Comparison of ENCODE assay signal across 27 cellular contexts in genomic region chr20:58670097-58670496, GRCh38. TPM values are rescaled to one million over a fixed set of nuclear protein-coding genes. Genes with fewer than 3 reads are reported as not detected.
DNase-seq lines count a peak whose midpoint lies in the region; ATAC-seq, FAIRE-seq and TF ChIP-seq lines count a peak whose summit lies in the region.
"Had no signal": no experiment of that assay in that cellular context is flagged by ENCODE, and none has a peak within 500 bp of the region (broad histone marks: within the 10 kb centered on the region; RNA-seq: fewer than 3 reads in every experiment).

No MANE protein-coding gene starts in this region.

- no peaks in the 10 kb centered on the region for H3K27me3 ChIP-seq in HUES6 (ENCODE audit: control insufficient read depth, insufficient read depth, low read length)
- H3K27me3 ChIP-seq in astrocyte (ENCODE audit: insufficient read depth, low read length) = no peaks in the 10 kb centered on the region
- no peaks in the 10 kb centered on the region for H3K27me3 ChIP-seq in neural progenitor cell
- H3K27me3 ChIP-seq: ascending aorta; BLaER1 treated with 17β-estradiol and CSF1 and Interleukin-3, amounts not matched to agents 10 nM and 100 nM; dorsolateral prefrontal cortex; tibial nerve had no signal

- peaks cover 6 to 11% of the 10 kb centered on the region in 2 donors for H3K36me3 Mint-ChIP-seq in activated T-cell treated with anti-CD3 and anti-CD28 coated beads, Interleukin-2, amount 50 U/mL, for 72 hours (ENCODE audit: insufficient read depth in 2 of 2)
- H3K36me3 Mint-ChIP-seq in activated T-cell treated with anti-CD3 and anti-CD28 coated beads, Interleukin-2, amount 50 U/mL, for 4 hours (ENCODE audit: insufficient read depth) = peaks cover 34% of the 10 kb centered on the region
- H3K36me3 Mint-ChIP-seq in astrocyte (ENCODE audit: low read depth, unreplicated experiment) = peaks cover 8% of the 10 kb centered on the region
- peaks cover 13% of the 10 kb centered on the region for H3K36me3 Mint-ChIP-seq in neural progenitor cell
- H3K36me3 Mint-ChIP-seq in Calu3 (ENCODE audit: insufficient read depth, unreplicated experiment) = peaks cover 64% of the 10 kb centered on the region

- H3K4me3 ChIP-seq in HUES6 (ENCODE audit: low read depth, low read length) (peak overlapping the region; percentile 14; the same call in 1 of the 2 replicates), astrocyte (ENCODE audit: insufficient read depth, low read depth, low read length) (no peak overlapping the region), neural progenitor cell (no peak overlapping the region)
- H3K4me3 ChIP-seq: ascending aorta; BLaER1 treated with 17β-estradiol and CSF1 and Interleukin-3, amounts not matched to agents 10 nM and 100 nM; dorsolateral prefrontal cortex; tibial nerve had no signal

- H3K27me3 Mint-ChIP-seq in activated T-cell treated with anti-CD3 and anti-CD28 coated beads, Interleukin-2, amount 50 U/mL, for 72 hours (ENCODE audit: low read depth) = no peaks in the 10 kb centered on the region
- H3K27me3 Mint-ChIP-seq in activated T-cell treated with anti-CD3 and anti-CD28 coated beads, Interleukin-2, amount 50 U/mL, for 4 hours (ENCODE audit: low read depth) = no peaks in the 10 kb centered on the region
- no peaks in the 10 kb centered on the region for H3K27me3 Mint-ChIP-seq in astrocyte (ENCODE audit: low read depth, unreplicated experiment)
- H3K27me3 Mint-ChIP-seq in neural progenitor cell (ENCODE audit: insufficient read depth, low read depth) = peaks cover 3% of the 10 kb centered on the region
- H3K27me3 Mint-ChIP-seq in Calu3 (ENCODE audit: unreplicated experiment) = no peaks in the 10 kb centered on the region
- H3K27me3 Mint-ChIP-seq: activated CD4-positive, alpha-beta T cell treated with anti-CD3 and anti-CD28 coated beads for 36 hours; naive B cell had no signal

- no peak overlapping the region for H3K4me3 Mint-ChIP-seq in activated T-cell treated with anti-CD3 and anti-CD28 coated beads, Interleukin-2, amount 50 U/mL, for 72 hours
- H3K4me3 Mint-ChIP-seq in activated T-cell treated with anti-CD3 and anti-CD28 coated beads, Interleukin-2, amount 50 U/mL, for 4 hours = no peak overlapping the region
- H3K4me3 Mint-ChIP-seq in astrocyte (ENCODE audit: unreplicated experiment) (no peak overlapping the region), neural progenitor cell (no peak overlapping the region), Calu3 (ENCODE audit: low read depth, unreplicated experiment) (no peak overlapping the region)
- H3K4me3 Mint-ChIP-seq: activated CD4-positive, alpha-beta T cell treated with anti-CD3 and anti-CD28 coated beads for 36 hours; activated naive CD4-positive, alpha-beta T cell treated with anti-CD3 and anti-CD28 coated beads for 36 hours; immature natural killer cell; naive B cell had no signal

- H3K27ac ChIP-seq in HUES6 (ENCODE audit: low read depth, low read length) (peak overlapping the region; percentile 95), astrocyte (ENCODE audit: low read depth, low read length) (no peak overlapping the region), neural progenitor cell (peak overlapping the region; percentile 89)
- H3K27ac ChIP-seq: ascending aorta; BLaER1 treated with 17β-estradiol and CSF1 and Interleukin-3, amounts not matched to agents 10 nM and 100 nM; tibial nerve had no signal

- TF ChIP-seq CTCF in astrocyte (IDR thresholded peaks at IDR 0.05; ENCODE audit: insufficient read depth, low read depth, low read length) (no peak), neural progenitor cell (IDR thresholded peaks at IDR 0.05) (no peak), Calu3 (IDR thresholded peaks at IDR 0.05; ENCODE audit: unreplicated experiment) (no peak)

- DNase-seq in activated T-cell treated with anti-CD3 and anti-CD28 coated beads, Interleukin-2, amount 50 U/mL, for 72 hours = no peak
- DNase-seq in activated T-cell treated with anti-CD3 and anti-CD28 coated beads, Interleukin-2, amount 50 U/mL, for 4 hours = no peak
- DNase-seq in astrocyte (ENCODE audit: low read depth) (no peak), neural progenitor cell (ENCODE audit: low spot score) (no peak), Calu3 (no peak), NCI-H2081 (lab: John Stamatoyannopoulos, UW) (no peak)
- no peak for DNase-seq in stimulated activated CD4-positive, alpha-beta T cell treated with anti-CD3 and anti-CD28 coated beads, Interleukin-4, amount 100 ng/mL, for 24 hours
- DNase-seq: activated CD4-positive, alpha-beta T cell treated with anti-CD3 and anti-CD28 coated beads for 36 hours; activated naive CD4-positive, alpha-beta T cell treated with anti-CD3 and anti-CD28 coated beads for 36 hours; central memory CD4-positive, alpha-beta T cell; dorsolateral prefrontal cortex; EL; immature natural killer cell; MV-4-11; naive B cell; NCI-H187 treated with DMSO at 0.1 percent for 48 hours; nucleus accumbens; stimulated activated CD8-positive, alpha-beta memory T cell treated with anti-CD3 and anti-CD28 coated beads, Interleukin-4, amount 100 ng/mL, for 48 hours; T-helper 1 cell had no signal

- H3K9me3 Mint-ChIP-seq in activated T-cell treated with anti-CD3 and anti-CD28 coated beads, Interleukin-2, amount 50 U/mL, for 72 hours = no peaks in the 10 kb centered on the region
- no peaks in the 10 kb centered on the region for H3K9me3 Mint-ChIP-seq in activated T-cell treated with anti-CD3 and anti-CD28 coated beads, Interleukin-2, amount 50 U/mL, for 4 hours
- H3K9me3 Mint-ChIP-seq in astrocyte (ENCODE audit: unreplicated experiment) (no peaks in the 10 kb centered on the region), neural progenitor cell (no peaks in the 10 kb centered on the region), Calu3 (ENCODE audit: low read depth, unreplicated experiment) (no peaks in the 10 kb centered on the region)
- H3K9me3 Mint-ChIP-seq: activated naive CD4-positive, alpha-beta T cell treated with anti-CD3 and anti-CD28 coated beads for 36 hours; immature natural killer cell; naive B cell had no signal

- CTCF ChIA-PET in Calu3 (lab: Charles Lee) = no interaction called here

- H4K20me1 ChIP-seq in astrocyte (ENCODE audit: insufficient read depth, low read length) = peaks cover 13% of the 10 kb centered on the region
- H4K20me1 ChIP-seq in neural progenitor cell (ENCODE audit: low read depth) = peaks cover 52% of the 10 kb centered on the region

- peaks cover 45% of the 10 kb centered on the region for H3F3A ChIP-seq in neural progenitor cell (ENCODE audit: low read depth)

- no TSS peak for BruUV-seq in Calu3 (replicated peaks; lab: Mats Ljungman, UMichigan)

- H3K79me2 ChIP-seq in astrocyte (ENCODE audit: insufficient read depth, low read length) (peaks cover 23% of the 10 kb centered on the region), neural progenitor cell (ENCODE audit: low read depth) (peaks cover 43% of the 10 kb centered on the region)

- H3K36me3 ChIP-seq in HUES6 (ENCODE audit: control insufficient read depth, insufficient read depth, low read length) = peaks cover 50% of the 10 kb centered on the region
- H3K36me3 ChIP-seq in astrocyte (ENCODE audit: insufficient read depth, low read length) = peaks cover 30% of the 10 kb centered on the region
- H3K36me3 ChIP-seq in neural progenitor cell = peaks cover 7% of the 10 kb centered on the region

- intact Hi-C loops in Calu3 (cut with micrococcal nuclease; ENCODE audit: unreplicated experiment) = no loop called here

- H2AFZ ChIP-seq in astrocyte (ENCODE audit: low read depth, low read length) (no peak overlapping the region), neural progenitor cell (replicated peaks) (no peak overlapping the region)

- no peaks in the 10 kb centered on the region for H3K9me3 ChIP-seq in HUES6 (ENCODE audit: control insufficient read depth, insufficient read depth, low read depth, low read length)
- H3K9me3 ChIP-seq in astrocyte (ENCODE audit: insufficient read depth, low read depth, low read length) = no peaks in the 10 kb centered on the region
- H3K9me3 ChIP-seq in neural progenitor cell (ENCODE audit: low read depth) = no peaks in the 10 kb centered on the region
- H3K9me3 ChIP-seq: ascending aorta; BLaER1 treated with 17β-estradiol and CSF1 and Interleukin-3, amounts not matched to agents 10 nM and 100 nM; tibial nerve had no signal

- H3K4me1 ChIP-seq in HUES6 (ENCODE audit: control insufficient read depth, insufficient read depth, low read length) (peaks cover 48% of the 10 kb centered on the region), astrocyte (ENCODE audit: insufficient read depth, low read length) (no peaks in the 10 kb centered on the region), neural progenitor cell (peaks cover 24% of the 10 kb centered on the region)
- H3K4me1 ChIP-seq: ascending aorta, tibial nerve had no signal

- peak overlapping the region; percentile 55 for H3K9ac ChIP-seq in HUES6 (ENCODE audit: low read length)
- no peak overlapping the region for H3K9ac ChIP-seq in astrocyte (ENCODE audit: low read length)
- H3K9ac ChIP-seq in neural progenitor cell = no peak overlapping the region

- peak; percentile 68 for FAIRE-seq in astrocyte (lab: Jason Lieb, UNC)
- FAIRE-seq: D721Med, endothelial cell of umbilical vein, RCC 7860 had no signal

- no peak for ATAC-seq in activated T-cell treated with anti-CD3 and anti-CD28 coated beads, Interleukin-2, amount 50 U/mL, for 72 hours (replicated peaks in 1 of 2)
- ATAC-seq in activated T-cell treated with anti-CD3 and anti-CD28 coated beads, Interleukin-2, amount 50 U/mL, for 4 hours = no peak
- ATAC-seq: activated CD4-positive, alpha-beta T cell treated with anti-CD3 and anti-CD28 coated beads for 36 hours; left lobe of liver had no signal

- H3K4me2 ChIP-seq in astrocyte (ENCODE audit: low read length) (no peak overlapping the region), neural progenitor cell (peak overlapping the region; percentile 67)
- H3K4me2 ChIP-seq: BLaER1 treated with 17β-estradiol and CSF1 and Interleukin-3, amounts not matched to agents 10 nM and 100 nM had no signal

- H3K4me1 Mint-ChIP-seq in activated T-cell treated with anti-CD3 and anti-CD28 coated beads, Interleukin-2, amount 50 U/mL, for 72 hours (ENCODE audit: low read depth) = peaks cover 20% of the 10 kb centered on the region
- peaks cover 12% of the 10 kb centered on the region for H3K4me1 Mint-ChIP-seq in activated T-cell treated with anti-CD3 and anti-CD28 coated beads, Interleukin-2, amount 50 U/mL, for 4 hours (ENCODE audit: low read depth)
- peaks cover 5% of the 10 kb centered on the region for H3K4me1 Mint-ChIP-seq in astrocyte (ENCODE audit: low read depth, unreplicated experiment)
- peaks cover 5% of the 10 kb centered on the region for H3K4me1 Mint-ChIP-seq in neural progenitor cell
- H3K4me1 Mint-ChIP-seq in Calu3 (ENCODE audit: low read depth, unreplicated experiment) = no peaks in the 10 kb centered on the region

- peak overlapping the region; percentile 39 for H3K27ac Mint-ChIP-seq in activated T-cell treated with anti-CD3 and anti-CD28 coated beads, Interleukin-2, amount 50 U/mL, for 72 hours
- H3K27ac Mint-ChIP-seq in astrocyte (ENCODE audit: unreplicated experiment) (no peak overlapping the region), neural progenitor cell (no peak overlapping the region), Calu3 (ENCODE audit: unreplicated experiment) (no peak overlapping the region)
- H3K27ac Mint-ChIP-seq: activated CD4-positive, alpha-beta T cell treated with anti-CD3 and anti-CD28 coated beads for 36 hours; activated naive CD4-positive, alpha-beta T cell treated with anti-CD3 and anti-CD28 coated beads for 36 hours; immature natural killer cell; naive B cell had no signal

RNA-seq across cellular contexts. Expression of gene STX16, which starts 19.0 kb away (rescaled TPM):
- total RNA-seq in activated T-cell treated with anti-CD3 and anti-CD28 coated beads, Interleukin-2, amount 50 U/mL, for 72 hours = 100 to 1,000 TPM; 153 to 154 TPM
- 10 to 100 TPM; 52.2 to 67.6 (median 55.4) TPM for total RNA-seq in activated T-cell treated with anti-CD3 and anti-CD28 coated beads, Interleukin-2, amount 50 U/mL, for 4 hours
- total RNA-seq in astrocyte (54.3 and 59.3 TPM in 2 replicates), neural progenitor cell (ENCODE audit: low replicate concordance) (41.2 and 46.6 TPM in 2 replicates), Calu3 (2022) (86.0 and 99.7 TPM in 2 replicates)

RNA-seq across cellular contexts. Expression of gene NPEPL1, which starts 22.5 kb away (rescaled TPM):
- 10 to 100 TPM; 25.7 to 29.0 TPM for total RNA-seq in activated T-cell treated with anti-CD3 and anti-CD28 coated beads, Interleukin-2, amount 50 U/mL, for 72 hours
- 10 to 100 TPM; 11.5 to 17.2 (median 16.4) TPM for total RNA-seq in activated T-cell treated with anti-CD3 and anti-CD28 coated beads, Interleukin-2, amount 50 U/mL, for 4 hours
- total RNA-seq in astrocyte = 25.4 and 27.1 TPM in 2 replicates
- 10.9 and 29.4 TPM in 2 replicates for total RNA-seq in neural progenitor cell (ENCODE audit: low replicate concordance)
- total RNA-seq in Calu3 (2022) = 18.1 and 21.4 TPM in 2 replicates
